In genomic region chr1:226678701-226679100, GRCh38 we compare ENCODE assay signal across 9 cellular contexts.
DNase-seq lines count a peak whose midpoint lies in the region; ATAC-seq lines count a peak whose summit lies in the region.
"Had no signal": no experiment of that assay in that cellular context is flagged by ENCODE, and none has a peak within 500 bp of the region (broad histone marks: within the 10 kb centered on the region; RNA-seq: fewer than 3 reads in every experiment).

No MANE protein-coding gene starts in this region.

- H3K4me1 ChIP-seq in effector memory CD4-positive, alpha-beta T cell (ENCODE audit: control insufficient read depth, insufficient read depth, low read length, poor library complexity, severe bottlenecking): peaks cover 94% of the 10 kb centered on the region

- no peaks in the 10 kb centered on the region for H3K27me3 ChIP-seq in effector memory CD4-positive, alpha-beta T cell (replicated peaks; ENCODE audit: control insufficient read depth, insufficient read depth, low read length, poor library complexity, severe bottlenecking)

- H3K36me3 ChIP-seq in effector memory CD4-positive, alpha-beta T cell (ENCODE audit: control insufficient read depth, insufficient read depth, low read length): no peaks in the 10 kb centered on the region

- ATAC-seq in HG03460 (IDR thresholded peaks at IDR 0.05; ENCODE audit: unreplicated experiment): no peak
- ATAC-seq in HG03095 (IDR thresholded peaks at IDR 0.05; ENCODE audit: unreplicated experiment): no peak

- H3K27ac ChIP-seq in effector memory CD4-positive, alpha-beta T cell (ENCODE audit: insufficient read depth, low read length, poor library complexity, severe bottlenecking): peak overlapping the region; percentile 92
- H3K27ac ChIP-seq in skin epidermis: peak overlapping the region in 19 of 21 experiments; percentile 59 to 92 (median 86)

- DNase-seq in GF-D8 (lab: John Stamatoyannopoulos, UW): peak; percentile 3
- peak; percentile 42 for DNase-seq in T-helper 9 cell
- DNase-seq in effector memory CD4-positive, alpha-beta T cell: peak; percentile 43 to 57 (median 45)
- no peak for DNase-seq in AML-193 (lab: John Stamatoyannopoulos, UW)
- no peak for DNase-seq in NCI-H526 treated with DMSO at 0.1 percent for 48 hours (lab: John Stamatoyannopoulos, UW)
- DNase-seq: DMS53 had no signal

- no peaks in the 10 kb centered on the region for H3K9me3 ChIP-seq in effector memory CD4-positive, alpha-beta T cell (ENCODE audit: control insufficient read depth, low read length)

- H3K4me3 ChIP-seq in effector memory CD4-positive, alpha-beta T cell (ENCODE audit: insufficient read depth, low read depth, low read length, poor library complexity, severe bottlenecking): no peak overlapping the region
- H3K4me3 ChIP-seq in skin epidermis: no peak overlapping the region

Comparison
In these comparisons a context has a peak if more than half of its experiments do, and no peak if none do; other contexts are left out.
1. DNase-seq: peak in GF-D8 (single experiment), T-helper 9 cell (single experiment) and effector memory CD4-positive, alpha-beta T cell (3 of 3); none in AML-193 (0 of 2) and NCI-H526 treated with DMSO at 0.1 percent for 48 hours (single experiment).